6 cellular contexts compared by ENCODE assay signal in genomic region chr22:19446603-19447387, GRCh38. TPM values are rescaled to one million over a fixed set of nuclear protein-coding genes. Genes with fewer than 3 reads are reported as not detected.
DNase-seq lines count a peak whose midpoint lies in the region; ATAC-seq and TF ChIP-seq lines count a peak whose summit lies in the region.

No MANE protein-coding gene starts in this region.

- H3K4me3 Mint-ChIP-seq in progenitor cell of endocrine pancreas (ENCODE audit: low read depth): peak overlapping the region; percentile 96

- no peaks in the 10 kb centered on the region for H3K27me3 Mint-ChIP-seq in progenitor cell of endocrine pancreas

- H3K9me3 Mint-ChIP-seq in progenitor cell of endocrine pancreas (ENCODE audit: low read depth): no peaks in the 10 kb centered on the region

- no peak for TF ChIP-seq CTCF in cardiac muscle cell (IDR thresholded peaks at IDR 0.05; ENCODE audit: low read depth, low read length)
- TF ChIP-seq CTCF in progenitor cell of endocrine pancreas (IDR thresholded peaks at IDR 0.05; ENCODE audit: unreplicated experiment): no peak

- ATAC-seq in Right ventricle myocardium inferior (no peak), HG03280 (IDR thresholded peaks at IDR 0.05; ENCODE audit: unreplicated experiment) (no peak)

- DNase-seq in cardiac muscle cell (ENCODE audit: low read depth in 1 of 2, low spot score in 1 of 2) (no peak), Right ventricle myocardium inferior (ENCODE audit: missing footprints) (no peak), dermis blood vessel endothelial cell (peak; percentile 37), progenitor cell of endocrine pancreas (ENCODE audit: low spot score, unreplicated experiment) (no peak), foreskin melanocyte (no peak)

- H3K4me3 ChIP-seq in cardiac muscle cell: peak overlapping the region; percentile 63

- peak overlapping the region; percentile 98 for H3K27ac Mint-ChIP-seq in progenitor cell of endocrine pancreas

- H3K36me3 Mint-ChIP-seq in progenitor cell of endocrine pancreas (ENCODE audit: insufficient read depth): peaks cover 5% of the 10 kb centered on the region

- peaks cover 16% of the 10 kb centered on the region for H3K4me1 ChIP-seq in cardiac muscle cell (ENCODE audit: low read depth)

- H3K4me1 Mint-ChIP-seq in progenitor cell of endocrine pancreas (ENCODE audit: low read depth): peaks cover 18% of the 10 kb centered on the region

- intact Hi-C loops in Right ventricle myocardium inferior (cut with DNase I): loop anchor here (1.0 kb wide), 1 partner anchor 14 kb away; the partner anchor contains the start of gene MRPL40

- no peaks in the 10 kb centered on the region for H3K27me3 ChIP-seq in cardiac muscle cell

- H3K9me3 ChIP-seq in cardiac muscle cell (ENCODE audit: low read depth): no peaks in the 10 kb centered on the region

- H3K36me3 ChIP-seq in cardiac muscle cell: peaks cover 11% of the 10 kb centered on the region

- H3K27ac ChIP-seq in cardiac muscle cell: peak overlapping the region; percentile 97

RNA-seq across cellular contexts. Expression of gene C22orf39, which starts 0.7 kb away (rescaled TPM):
- total RNA-seq in cardiac muscle cell (102 and 146 TPM in 2 replicates), Right ventricle myocardium inferior (63.3 TPM), dermis blood vessel endothelial cell (24.2 and 27.1 TPM in 2 replicates), progenitor cell of endocrine pancreas (28.8 and 33.7 TPM in 2 replicates)
- 117 and 133 TPM in 2 replicates for polyA plus RNA-seq in cardiac muscle cell

RNA-seq across cellular contexts. Expression of gene MRPL40, which starts 14.4 kb away (rescaled TPM):
- total RNA-seq in cardiac muscle cell: 38.7 and 43.7 TPM in 2 replicates
- 82.9 and 91.3 TPM in 2 replicates for polyA plus RNA-seq in cardiac muscle cell
- total RNA-seq in Right ventricle myocardium inferior: 60.4 TPM
- 29.4 and 31.4 TPM in 2 replicates for total RNA-seq in dermis blood vessel endothelial cell
- total RNA-seq in progenitor cell of endocrine pancreas: 20.7 and 23.6 TPM in 2 replicates

RNA-seq across cellular contexts. Expression of gene HIRA, which starts 15.3 kb away (rescaled TPM):
- total RNA-seq in cardiac muscle cell: 29.7 and 36.9 TPM in 2 replicates
- 17.1 and 35.9 TPM in 2 replicates for polyA plus RNA-seq in cardiac muscle cell
- 17.4 TPM for total RNA-seq in Right ventricle myocardium inferior
- total RNA-seq in dermis blood vessel endothelial cell: 20.4 and 34.4 TPM in 2 replicates
- total RNA-seq in progenitor cell of endocrine pancreas: 45.3 and 45.9 TPM in 2 replicates

RNA-seq across cellular contexts. Expression of gene UFD1, which starts 32.2 kb away (rescaled TPM):
- total RNA-seq in cardiac muscle cell (23.4 and 34.2 TPM in 2 replicates), Right ventricle myocardium inferior (45.8 TPM), dermis blood vessel endothelial cell (105 and 147 TPM in 2 replicates), progenitor cell of endocrine pancreas (53.5 and 55.3 TPM in 2 replicates)
- polyA plus RNA-seq in cardiac muscle cell: 36.9 and 77.3 TPM in 2 replicates

RNA-seq across cellular contexts. Expression of gene CDC45, which starts 32.9 kb away (rescaled TPM):
- 7.6 and 9.1 TPM in 2 replicates for total RNA-seq in cardiac muscle cell
- polyA plus RNA-seq in cardiac muscle cell: 11.2 and 15.5 TPM in 2 replicates
- 0.76 TPM for total RNA-seq in Right ventricle myocardium inferior
- 12.4 and 35.3 TPM in 2 replicates for total RNA-seq in dermis blood vessel endothelial cell
- total RNA-seq in progenitor cell of endocrine pancreas: 16.1 and 18.1 TPM in 2 replicates
